ENCODE assay signal across 35 cellular contexts in genomic region chr11:28879869-28880268, GRCh38.
"Had no signal": no experiment of that assay in that cellular context is flagged by ENCODE, and none has a peak within 500 bp of the region (broad histone marks: within the 10 kb centered on the region; RNA-seq: fewer than 3 reads in every experiment).

No MANE protein-coding gene starts in this region.

- DNase-seq: Karpas-422, Kasumi-1, MG63, MM.1S, MV-4-11, NCI-H1048, NCI-H1092, NCI-H1092 treated with DMSO at 0.1 percent for 48 hours, NCI-H1105, NCI-H1105 treated with DMSO at 0.1 percent for 48 hours, NCI-H1417, NCI-H1417 treated with DMSO at 0.1 percent for 48 hours, NCI-H1436, NCI-H1436 treated with DMSO at 0.1 percent for 48 hours, NCI-H146, NCI-H1694, NCI-H1694 treated with DMSO at 0.1 percent for 48 hours, NCI-H187, NCI-H187 treated with DMSO at 0.1 percent for 48 hours, NCI-H1930, NCI-H2029, NCI-H2029 treated with DMSO at 0.1 percent for 48 hours, NCI-H2081, NCI-H2081 treated with DMSO at 0.1 percent for 48 hours, NCI-H2107, NCI-H2171, NCI-H2171 treated with DMSO at 0.1 percent for 48 hours, NCI-H2227 treated with DMSO at 0.1 percent for 48 hours, NCI-H226, NCI-H345, NCI-H446, NCI-H446 treated with DMSO at 0.1 percent for 48 hours, NCI-H510A, NCI-H510A treated with DMSO at 0.1 percent for 48 hours had no signal

- H3K9ac ChIP-seq: KMS-11 had no signal

- H3K4me2 ChIP-seq: KMS-11 had no signal

- H3K27ac ChIP-seq: KMS-11 had no signal

- H3K27me3 ChIP-seq: MG63 had no signal

- H3K36me3 ChIP-seq: MG63 had no signal

- H3K4me3 ChIP-seq: MG63 had no signal
